ENCODE assay signal across 14 cellular contexts in the genomic region with DNA sequence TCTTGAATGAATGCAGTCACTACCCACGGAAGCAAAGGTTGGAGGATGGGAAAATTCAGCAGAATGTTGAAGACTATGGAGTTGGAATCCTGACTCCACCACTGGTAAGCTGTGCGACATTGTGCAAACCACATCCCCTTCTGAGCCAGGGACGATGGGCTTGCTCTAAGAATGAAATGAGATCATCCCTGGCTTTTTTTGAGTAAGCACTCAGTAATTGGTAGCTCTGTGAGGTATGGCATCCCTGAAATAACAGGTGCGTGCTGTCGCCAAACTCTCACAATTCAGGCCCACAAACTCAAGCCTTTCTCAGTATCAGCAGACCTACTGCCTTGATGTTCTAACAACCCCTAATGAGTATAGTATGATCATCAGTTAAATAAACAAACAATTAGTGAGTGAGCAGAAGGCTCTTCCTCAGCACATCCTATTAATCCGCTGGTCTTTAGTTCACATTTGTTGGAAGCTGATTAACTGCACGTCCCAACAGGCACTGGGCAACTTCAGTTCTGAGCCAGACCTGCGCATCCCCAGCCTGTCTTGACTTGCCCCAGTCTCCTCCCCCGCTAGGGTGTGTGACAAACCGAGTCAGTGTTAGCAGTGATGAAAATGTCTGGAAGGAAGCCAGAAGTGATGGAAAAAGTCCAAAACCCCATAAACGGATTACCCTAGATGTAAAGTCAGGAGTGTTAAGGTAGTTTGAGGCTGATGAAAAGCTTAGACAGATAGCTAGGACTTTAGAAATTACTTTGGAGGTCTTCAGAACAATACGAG.
DNase-seq lines count a peak whose midpoint lies in the region; ATAC-seq and TF ChIP-seq lines count a peak whose summit lies in the region.
"Had no signal": no experiment of that assay in that cellular context is flagged by ENCODE, and none has a peak within 500 bp of the region (broad histone marks: within the 10 kb centered on the region; RNA-seq: fewer than 3 reads in every experiment).

No MANE protein-coding gene starts in this region.

- peaks cover 86% of the 10 kb centered on the region for H3K27me3 ChIP-seq in PC-3 (ENCODE audit: low read length)

- H3K36me3 ChIP-seq in PC-3 (ENCODE audit: low read depth, low read length): no peaks in the 10 kb centered on the region
- H3K36me3 ChIP-seq: HAP-1 had no signal

- H4K20me1 ChIP-seq in PC-3 (ENCODE audit: low read length): no peaks in the 10 kb centered on the region

- DNase-seq in DMS79 treated with DMSO at 0.1 percent for 48 hours (lab: John Stamatoyannopoulos, UW) (peak; percentile 95), NCI-H1436 treated with DMSO at 0.1 percent for 48 hours (lab: John Stamatoyannopoulos, UW) (peak; percentile 85), PC-3 (peak; percentile 4), fibroblast of pulmonary artery (ENCODE audit: low read depth) (peak; percentile 18), HuH-7.5 (ENCODE audit: low spot score) (no peak), NCI-H510A (lab: John Stamatoyannopoulos, UW) (no peak), cerebellar cortex (ENCODE audit: low spot score) (no peak)
- DNase-seq: activated CD4-positive, alpha-beta T cell treated with anti-CD3 and anti-CD28 coated beads, Interleukin-2, amount 10 ng/mL, durations not matched to agents 24 days and 14 days; left colon; NCI-H774; psoas muscle; stimulated activated CD4-positive, alpha-beta T cell treated with anti-CD3 and anti-CD28 coated beads, Interleukin-15, amount 100 ng/mL, for 24 hours had no signal

- ATAC-seq in PC-3 (no peak), GM21390 (IDR thresholded peaks at IDR 0.05; ENCODE audit: unreplicated experiment) (no peak)
- ATAC-seq: left colon, psoas muscle had no signal

- no peaks in the 10 kb centered on the region for H3K79me2 ChIP-seq in PC-3 (ENCODE audit: low read length)

- no peak overlapping the region for H3K9ac ChIP-seq in PC-3 (ENCODE audit: low read length)

- no peak overlapping the region for H3K4me2 ChIP-seq in PC-3 (ENCODE audit: low read length)

- H3F3A ChIP-seq in PC-3 (ENCODE audit: low read length, unreplicated experiment): no peaks in the 10 kb centered on the region

- no peaks in the 10 kb centered on the region for H3K9me2 ChIP-seq in PC-3 (replicated peaks; ENCODE audit: low read length)

- POLR2A ChIA-PET in PC-3 (lab: Charles Lee; ENCODE audit: unreplicated experiment): no interaction called here

- intact Hi-C loops in PC-3 (cut with micrococcal nuclease): no loop called here

- CTCF ChIA-PET in PC-3 (lab: Charles Lee): interaction anchor here (0.6 kb wide), 1 partner anchor 310 kb away, joined by 3 read pairs; no protein-coding TSS in a partner anchor

- no peak overlapping the region for H3K4me3 ChIP-seq in PC-3 (ENCODE audit: low read length)
- no peak overlapping the region for H3K4me3 ChIP-seq in fibroblast of pulmonary artery (replicated peaks; ENCODE audit: low read depth, low read length)
- H3K4me3 ChIP-seq: HAP-1, psoas muscle had no signal

- no peak overlapping the region for H3K27ac ChIP-seq in PC-3 (ENCODE audit: low read length)
- H3K27ac ChIP-seq: psoas muscle had no signal

- no peaks in the 10 kb centered on the region for H3K9me3 ChIP-seq in PC-3 (ENCODE audit: low read length)
- H3K9me3 ChIP-seq: HAP-1, psoas muscle had no signal

- no peak for TF ChIP-seq CTCF in PC-3 (conservative IDR thresholded peaks at IDR 0.05; ENCODE audit: low read depth, low read length)
- TF ChIP-seq CTCF in fibroblast of pulmonary artery (IDR thresholded peaks at IDR 0.05; ENCODE audit: low read length, missing control alignments): no peak

- BruUV-seq in PC-3 (replicated peaks; lab: Mats Ljungman, UMichigan): no TSS peak

- H2AFZ ChIP-seq in PC-3 (ENCODE audit: low read length): no peak overlapping the region

- no peaks in the 10 kb centered on the region for H3K4me1 ChIP-seq in PC-3 (ENCODE audit: insufficient read depth, low read length)
- H3K4me1 ChIP-seq: psoas muscle had no signal

Comparison
In these comparisons a context has a peak if more than half of its experiments do, and no peak if none do; other contexts are left out.
1. DNase-seq: peak in DMS79 treated with DMSO at 0.1 percent for 48 hours (single experiment), NCI-H1436 treated with DMSO at 0.1 percent for 48 hours (single experiment), PC-3 (single experiment) and fibroblast of pulmonary artery (single experiment); none in HuH-7.5 (single experiment), NCI-H510A (single experiment) and cerebellar cortex (single experiment).